Comparison of ENCODE assay signal across 13 cellular contexts in the genomic region with DNA sequence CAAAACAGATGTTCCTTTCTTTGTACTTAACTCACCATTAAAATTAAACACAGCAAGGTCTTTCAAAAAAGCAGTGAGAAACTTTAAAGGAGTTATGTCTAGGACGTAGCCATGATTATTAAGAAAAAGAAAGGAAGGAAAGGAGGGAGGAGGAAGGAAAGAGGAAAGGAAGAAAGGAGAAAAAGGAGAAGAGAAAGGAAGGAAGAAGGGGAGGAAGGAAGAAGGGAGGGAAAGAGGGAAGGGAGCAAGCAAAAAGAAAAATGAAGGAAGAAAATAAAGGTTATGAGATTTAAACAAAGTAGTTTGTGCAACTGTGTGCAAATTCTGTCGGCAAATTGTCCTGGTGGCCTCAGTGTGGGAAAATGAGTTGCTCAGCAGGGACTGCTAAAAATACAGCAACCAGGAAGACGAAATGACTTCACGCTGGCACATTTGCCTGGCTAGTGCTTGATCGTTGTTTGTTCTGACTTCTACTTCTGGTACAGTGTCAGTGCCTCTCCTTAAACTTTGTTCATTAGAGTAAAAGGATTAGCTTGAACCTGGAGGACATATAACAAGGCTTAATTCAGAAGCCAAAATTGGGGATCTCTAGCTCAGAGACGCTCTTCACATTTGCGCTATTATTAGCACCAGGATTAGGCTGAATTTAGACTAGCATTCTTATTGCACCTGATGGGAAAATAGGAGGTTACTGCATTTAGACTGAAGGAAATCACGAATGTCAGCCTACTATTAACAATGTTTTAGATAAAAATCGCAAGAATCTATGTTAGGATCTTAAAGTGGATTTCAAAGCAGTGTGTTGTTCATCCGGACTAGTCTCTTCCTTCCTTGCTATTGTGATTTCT.
A peak's percentile ranks its signal among the peaks of the same experiment; 100 is the strongest.
DNase-seq lines count a peak whose midpoint lies in the region; ATAC-seq and TF ChIP-seq lines count a peak whose summit lies in the region.
"Had no signal": no experiment of that assay in that cellular context is flagged by ENCODE, and none has a peak within 500 bp of the region (broad histone marks: within the 10 kb centered on the region; RNA-seq: fewer than 3 reads in every experiment).

No MANE protein-coding gene starts in this region.

- 24% methylated on average over 10 of the region's 10 CpGs for WGBS in SK-N-SH (ENCODE audit: low lambda C conversion rate)
- WGBS in prostate gland = 52% methylated on average over 10 of the region's 10 CpGs
- WGBS in adrenal gland, 4 donors = 48 to 50% (median 49%) methylated on average over 10 of the region's 10 CpGs

- TF ChIP-seq CTCF in AG10803 (conservative IDR thresholded peaks at IDR 0.05; ENCODE audit: low read length) (no peak), SK-N-SH (IDR thresholded peaks at IDR 0.05) (no peak), prostate gland (IDR thresholded peaks at IDR 0.05) (no peak), adrenal gland (IDR thresholded peaks at IDR 0.05) (no peak)

- 0 out of 2 replicates have a peak overlapping the region, but pooled peaks have one; percentile 37 for H3K4me2 ChIP-seq in SK-N-SH

- no peak overlapping the region for H3K9ac ChIP-seq in SK-N-SH

- H3K4me1 ChIP-seq in SK-N-SH (ENCODE audit: control insufficient read depth in 1 of 2, insufficient read depth in 2 of 2, low read depth in 1 of 2, low read length in 1 of 2) = no peaks in the 10 kb centered on the region
- H3K4me1 ChIP-seq in prostate gland (replicated peaks) = no peaks in the 10 kb centered on the region
- H3K4me1 ChIP-seq in adrenal gland (replicated peaks in 1 of 2) = no peaks in the 10 kb centered on the region
- H3K4me1 ChIP-seq: HAP-1 had no signal

- no peak for TF ChIP-seq RAD21 in SK-N-SH (IDR thresholded peaks at IDR 0.05; ENCODE audit: low read length)

- no peaks in the 10 kb centered on the region for H3K79me2 ChIP-seq in SK-N-SH (ENCODE audit: insufficient read depth)

- no peaks in the 10 kb centered on the region for H3K9me3 ChIP-seq in SK-N-SH
- H3K9me3 ChIP-seq in prostate gland = no peaks in the 10 kb centered on the region
- no peaks in the 10 kb centered on the region for H3K9me3 ChIP-seq in adrenal gland (replicated peaks in 1 of 3)
- H3K9me3 ChIP-seq: HAP-1, tibial nerve had no signal

- H3F3A ChIP-seq in SK-N-SH (replicated peaks; ENCODE audit: insufficient read depth) = no peaks in the 10 kb centered on the region

- H3K9me2 ChIP-seq in SK-N-SH = no peaks in the 10 kb centered on the region

- TF ChIP-seq POLR2A in prostate gland (IDR thresholded peaks at IDR 0.05) (no peak), adrenal gland (IDR thresholded peaks at IDR 0.05) (no peak)

- intact Hi-C loops in prostate gland (cut with DNase I) (no loop called here), adrenal gland (cut with DNase I) (no loop called here)

- H3K27ac ChIP-seq in SK-N-SH (ENCODE audit: low read depth in 2 of 2, low read length in 1 of 2) = no peak overlapping the region
- H3K27ac ChIP-seq in prostate gland = peak overlapping the region; percentile 31 to 46
- no peak overlapping the region for H3K27ac ChIP-seq in adrenal gland
- H3K27ac ChIP-seq: tibial nerve had no signal

- H3K4me3 ChIP-seq in AG10803 (ENCODE audit: low read length) = peak overlapping the region; percentile 2
- H3K4me3 ChIP-seq in SK-N-SH (ENCODE audit: low read depth in 2 of 2, low read length in 1 of 2) = no peak overlapping the region
- no peak overlapping the region for H3K4me3 ChIP-seq in prostate gland
- H3K4me3 ChIP-seq in adrenal gland = no peak overlapping the region
- H3K4me3 ChIP-seq: HAP-1 had no signal

- DNase-seq in AG10803 (ENCODE audit: low read depth) (peak; percentile 25), SK-N-SH (no peak), globus pallidus (ENCODE audit: low spot score) (peak; percentile 6), prostate gland (ENCODE audit: low spot score) (peak; percentile 25), COR-L47 (lab: John Stamatoyannopoulos, UW) (no peak), MV-4-11 (lab: John Stamatoyannopoulos, UW) (no peak), adrenal gland (no peak)
- DNase-seq: CD4-positive, alpha-beta memory T cell; islet precursor cell; NCI-H1436 treated with DMSO at 0.1 percent for 48 hours had no signal

- no peak for TF ChIP-seq EP300 in SK-N-SH (IDR thresholded peaks at IDR 0.05; ENCODE audit: borderline replicate concordance in 1 of 2, low read depth in 1 of 2, low read length in 1 of 2)

- H3K36me3 ChIP-seq in SK-N-SH (replicated peaks in 1 of 2; ENCODE audit: control insufficient read depth in 1 of 2, insufficient read depth in 2 of 2, low read length in 1 of 2) = no peaks in the 10 kb centered on the region
- no peaks in the 10 kb centered on the region for H3K36me3 ChIP-seq in prostate gland
- H3K36me3 ChIP-seq in adrenal gland (replicated peaks in 1 of 2) = no peaks in the 10 kb centered on the region
- H3K36me3 ChIP-seq: HAP-1, tibial nerve had no signal

- H4K20me1 ChIP-seq in SK-N-SH (ENCODE audit: insufficient read depth) = no peaks in the 10 kb centered on the region

- no peak for ATAC-seq in GM19455 (IDR thresholded peaks at IDR 0.05; ENCODE audit: unreplicated experiment)

- POLR2A ChIA-PET in SK-N-SH (lab: Yijun Ruan, JAX) = no interaction called here

- peak overlapping the region; percentile 37; the same call in 1 of the 2 replicates for H2AFZ ChIP-seq in SK-N-SH (ENCODE audit: low read depth)

- CTCF ChIA-PET in SK-N-SH (lab: Yijun Ruan, JAX) = interaction anchor here (0.6 to 1.3 kb wide), 2 partner anchors 23 to 64 kb away, joined by 3 read pairs; no protein-coding TSS in a partner anchor

- peaks cover 24% of the 10 kb centered on the region; the same call in 1 of the 2 replicates for H3K27me3 ChIP-seq in SK-N-SH (ENCODE audit: insufficient read depth)
- no peaks in the 10 kb centered on the region for H3K27me3 ChIP-seq in prostate gland (replicated peaks; ENCODE audit: insufficient read depth)
- H3K27me3 ChIP-seq in adrenal gland = peaks cover 3% of the 10 kb centered on the region
- H3K27me3 ChIP-seq: tibial nerve had no signal

TF ChIP-seq in SK-N-SH, 30 proteins besides CTCF, POLR2A, EP300 and RAD21:
- TF ChIP-seq, protein P1, sequence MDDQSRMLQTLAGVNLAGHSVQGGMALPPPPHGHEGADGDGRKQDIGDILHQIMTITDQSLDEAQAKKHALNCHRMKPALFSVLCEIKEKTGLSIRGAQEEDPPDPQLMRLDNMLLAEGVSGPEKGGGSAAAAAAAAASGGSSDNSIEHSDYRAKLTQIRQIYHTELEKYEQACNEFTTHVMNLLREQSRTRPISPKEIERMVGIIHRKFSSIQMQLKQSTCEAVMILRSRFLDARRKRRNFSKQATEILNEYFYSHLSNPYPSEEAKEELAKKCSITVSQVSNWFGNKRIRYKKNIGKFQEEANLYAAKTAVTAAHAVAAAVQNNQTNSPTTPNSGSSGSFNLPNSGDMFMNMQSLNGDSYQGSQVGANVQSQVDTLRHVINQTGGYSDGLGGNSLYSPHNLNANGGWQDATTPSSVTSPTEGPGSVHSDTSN (IDR thresholded peaks at IDR 0.05) = no peak
- no peak for TF ChIP-seq USF1 (IDR thresholded peaks at IDR 0.05; ENCODE audit: borderline replicate concordance, low read depth)

Comparison
In these comparisons a context has a peak if more than half of its experiments do, and no peak if none do; other contexts are left out.
1. DNase-seq: peak in AG10803 (single experiment), globus pallidus (single experiment) and prostate gland (single experiment); none in SK-N-SH (single experiment), COR-L47 (single experiment), MV-4-11 (single experiment) and adrenal gland (0 of 7).
2. H3K27ac ChIP-seq: peak in prostate gland (2 of 2); none in SK-N-SH (0 of 2) and adrenal gland (0 of 5).